Comparison of ENCODE assay signal across 20 cellular contexts in the genomic region with DNA sequence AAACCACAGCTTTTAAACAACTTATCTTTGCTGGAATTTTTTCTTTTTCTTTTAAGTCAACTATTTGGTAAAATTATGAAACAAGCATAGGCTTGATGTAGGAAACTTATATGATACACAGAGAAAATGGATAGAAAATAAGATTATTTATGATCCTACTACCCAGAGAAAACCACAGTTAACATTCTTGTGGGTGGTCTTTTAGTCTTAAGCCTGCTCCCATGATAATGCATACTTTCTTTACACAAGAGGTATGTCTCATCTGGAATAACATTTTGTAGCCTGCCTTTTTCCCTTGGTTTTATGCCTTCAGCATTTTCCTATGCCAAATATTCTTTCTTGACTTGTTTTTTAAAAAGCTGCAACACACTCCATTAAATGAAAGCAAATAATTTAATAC. TPM values are rescaled to one million over a fixed set of nuclear protein-coding genes. Genes with fewer than 3 reads are reported as not detected.
"Had no signal": no experiment of that assay in that cellular context is flagged by ENCODE, and none has a peak within 500 bp of the region (broad histone marks: within the 10 kb centered on the region; RNA-seq: fewer than 3 reads in every experiment).

No MANE protein-coding gene starts in this region.

- H3K27me3 ChIP-seq: colonic mucosa, left lung, ovary, sigmoid colon, tibial nerve, upper lobe of left lung had no signal

- H3K4me3 ChIP-seq: colonic mucosa, esophagus muscularis mucosa, left lung, ovary, psoas muscle, sigmoid colon, thoracic aorta, tibial nerve, upper lobe of left lung had no signal

- DNase-seq: colonic mucosa; dermis blood vessel endothelial cell; effector memory CD4-positive, alpha-beta T cell; left cardiac atrium; left lung; naive thymus-derived CD8-positive, alpha-beta T cell; nephron progenitor cell; nucleus accumbens; ovary; posterior cingulate gyrus; psoas muscle; right cardiac atrium; sigmoid colon; stimulated activated CD4-positive, alpha-beta T cell treated with anti-CD3 and anti-CD28 coated beads, Interleukin-15, amount 100 ng/mL, for 24 hours; stimulated activated CD4-positive, alpha-beta T cell treated with anti-CD3 and anti-CD28 coated beads, Interleukin-2, amount 100 ng/mL, for 48 hours; stimulated activated naive B cell treated with anti-CD40 and anti-IgM and Interleukin-4, amounts not matched to agents 10 μg/mL and 1 μg/mL and 100 μg/mL, for 72 hours; upper lobe of left lung had no signal

- ATAC-seq: left cardiac atrium; left lung; naive thymus-derived CD8-positive, alpha-beta T cell; psoas muscle; right cardiac atrium; stimulated activated naive B cell treated with anti-CD40 and anti-IgM and Interleukin-4, amounts not matched to agents 10 μg/mL and 1 μg/mL and 100 μg/mL, for 72 hours had no signal

- H3K4me1 ChIP-seq: colonic mucosa, left lung, psoas muscle, tibial nerve, upper lobe of left lung had no signal

- H3K27ac ChIP-seq: colonic mucosa, esophagus muscularis mucosa, left lung, ovary, psoas muscle, sigmoid colon, thoracic aorta, tibial nerve, upper lobe of left lung had no signal

- H3K36me3 ChIP-seq: colonic mucosa, esophagus muscularis mucosa, left lung, ovary, sigmoid colon, thoracic aorta, tibial nerve, upper lobe of left lung had no signal

- H3K9me3 ChIP-seq: colonic mucosa, ovary, psoas muscle, sigmoid colon, thoracic aorta had no signal

RNA-seq across cellular contexts. Expression of a gene that starts 21.4 kb away (rescaled TPM):
- total RNA-seq: left cardiac atrium; naive thymus-derived CD8-positive, alpha-beta T cell; psoas muscle; right cardiac atrium; thoracic aorta; tibial nerve had no signal
- polyA plus RNA-seq: naive thymus-derived CD8-positive, alpha-beta T cell; psoas muscle had no signal
